ENCODE assay signal across 25 cellular contexts in the genomic region with DNA sequence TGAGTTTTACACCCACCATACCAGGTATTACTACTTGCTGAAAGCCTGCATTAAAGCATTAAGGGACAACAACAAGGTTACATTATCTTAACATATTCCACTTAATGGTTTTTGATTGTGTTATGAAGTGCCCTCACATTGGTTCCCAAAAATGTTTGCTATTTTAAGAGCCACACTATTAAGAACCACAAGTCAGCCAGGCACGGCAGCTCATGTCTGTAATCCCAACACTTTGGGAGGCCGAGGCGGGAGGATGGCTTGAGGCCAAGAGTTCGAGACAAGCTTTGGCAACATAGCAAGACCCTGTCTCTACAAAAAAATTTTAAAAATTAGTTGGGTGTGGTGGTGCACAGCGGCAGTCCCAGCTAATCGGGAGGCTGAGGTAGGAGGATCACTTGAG. TPM values are rescaled to one million over a fixed set of nuclear protein-coding genes. Genes with fewer than 3 reads are reported as not detected.
DNase-seq lines count a peak whose midpoint lies in the region; ATAC-seq and TF ChIP-seq lines count a peak whose summit lies in the region.
"Had no signal": no experiment of that assay in that cellular context is flagged by ENCODE, and none has a peak within 500 bp of the region (broad histone marks: within the 10 kb centered on the region; RNA-seq: fewer than 3 reads in every experiment).

No MANE protein-coding gene starts in this region.

- H3K27me3 Mint-ChIP-seq in activated naive CD4-positive, alpha-beta T cell treated with anti-CD3 and anti-CD28 coated beads, Interleukin-2, amount 10 ng/mL, durations not matched to agents 7 days and 5 days = no peaks in the 10 kb centered on the region
- H3K27me3 Mint-ChIP-seq in activated naive CD4-positive, alpha-beta T cell treated with anti-CD3 and anti-CD28 coated beads for 36 hours (ENCODE audit: low read depth) = no peaks in the 10 kb centered on the region
- H3K27me3 Mint-ChIP-seq in activated naive CD8-positive, alpha-beta T cell treated with anti-CD3 and anti-CD28 coated beads, Interleukin-2, amount 10 ng/mL, durations not matched to agents 7 days and 5 days = no peaks in the 10 kb centered on the region
- H3K27me3 Mint-ChIP-seq: stimulated activated naive CD8-positive, alpha-beta T cell treated with anti-CD3 and anti-CD28 coated beads, Interleukin-15, Interleukin-2, amounts not matched to agents 100 ng/mL and 50 ng/mL, for 24 hours had no signal

- H3K36me3 ChIP-seq in KMS-11 (ENCODE audit: insufficient read depth) = no peaks in the 10 kb centered on the region
- H3K36me3 ChIP-seq: pancreas, tibial artery had no signal

- H3K4me1 Mint-ChIP-seq in activated naive CD4-positive, alpha-beta T cell treated with anti-CD3 and anti-CD28 coated beads, Interleukin-2, amount 10 ng/mL, durations not matched to agents 7 days and 5 days = peaks cover 64% of the 10 kb centered on the region
- H3K4me1 Mint-ChIP-seq in activated naive CD4-positive, alpha-beta T cell treated with anti-CD3 and anti-CD28 coated beads for 36 hours (ENCODE audit: low read depth) = peaks cover 35% of the 10 kb centered on the region
- H3K4me1 Mint-ChIP-seq in activated naive CD8-positive, alpha-beta T cell treated with anti-CD3 and anti-CD28 coated beads, Interleukin-2, amount 10 ng/mL, durations not matched to agents 7 days and 5 days = peaks cover 46% of the 10 kb centered on the region

- peak overlapping the region; percentile 97; the same call in 1 of the 2 replicates for H3K4me2 ChIP-seq in KMS-11

- peak overlapping the region; percentile 86 for H3K27ac Mint-ChIP-seq in activated naive CD4-positive, alpha-beta T cell treated with anti-CD3 and anti-CD28 coated beads, Interleukin-2, amount 10 ng/mL, durations not matched to agents 7 days and 5 days
- H3K27ac Mint-ChIP-seq in activated naive CD4-positive, alpha-beta T cell treated with anti-CD3 and anti-CD28 coated beads for 36 hours = no peak overlapping the region
- peak overlapping the region; percentile 74 for H3K27ac Mint-ChIP-seq in activated naive CD8-positive, alpha-beta T cell treated with anti-CD3 and anti-CD28 coated beads, Interleukin-2, amount 10 ng/mL, durations not matched to agents 7 days and 5 days
- H3K27ac Mint-ChIP-seq: nephron progenitor cell; stimulated activated naive CD8-positive, alpha-beta T cell treated with anti-CD3 and anti-CD28 coated beads, Interleukin-15, Interleukin-2, amounts not matched to agents 100 ng/mL and 50 ng/mL, for 24 hours had no signal

- peak overlapping the region; percentile 86 for H3K27ac ChIP-seq in KMS-11
- H3K27ac ChIP-seq: body of pancreas, foreskin keratinocyte, pancreas had no signal

- no peak for TF ChIP-seq CTCF in KMS-11 (conservative IDR thresholded peaks at IDR 0.05; ENCODE audit: low read depth, low read length)

- H3K4me3 Mint-ChIP-seq in activated naive CD4-positive, alpha-beta T cell treated with anti-CD3 and anti-CD28 coated beads, Interleukin-2, amount 10 ng/mL, durations not matched to agents 7 days and 5 days = no peak overlapping the region
- H3K4me3 Mint-ChIP-seq in activated naive CD4-positive, alpha-beta T cell treated with anti-CD3 and anti-CD28 coated beads for 36 hours = no peak overlapping the region
- no peak overlapping the region for H3K4me3 Mint-ChIP-seq in activated naive CD8-positive, alpha-beta T cell treated with anti-CD3 and anti-CD28 coated beads, Interleukin-2, amount 10 ng/mL, durations not matched to agents 7 days and 5 days
- H3K4me3 Mint-ChIP-seq: nephron progenitor cell; stimulated activated naive CD8-positive, alpha-beta T cell treated with anti-CD3 and anti-CD28 coated beads, Interleukin-15, Interleukin-2, amounts not matched to agents 100 ng/mL and 50 ng/mL, for 24 hours had no signal

- no peaks in the 10 kb centered on the region for H4K20me1 ChIP-seq in KMS-11 (ENCODE audit: insufficient read depth)

- peaks cover 86% of the 10 kb centered on the region for H3K4me1 ChIP-seq in KMS-11 (ENCODE audit: low read depth, poor library complexity, severe bottlenecking)

- H3K4me3 ChIP-seq in KMS-11 (IDR thresholded peaks at IDR 0.05; ENCODE audit: insufficient read depth, low read depth, low read length) = no peak overlapping the region
- H3K4me3 ChIP-seq: body of pancreas, pancreas, tibial artery had no signal

- H3K9me3 Mint-ChIP-seq in activated naive CD4-positive, alpha-beta T cell treated with anti-CD3 and anti-CD28 coated beads, Interleukin-2, amount 10 ng/mL, durations not matched to agents 7 days and 5 days = no peaks in the 10 kb centered on the region
- no peaks in the 10 kb centered on the region for H3K9me3 Mint-ChIP-seq in activated naive CD4-positive, alpha-beta T cell treated with anti-CD3 and anti-CD28 coated beads for 36 hours
- H3K9me3 Mint-ChIP-seq in activated naive CD8-positive, alpha-beta T cell treated with anti-CD3 and anti-CD28 coated beads, Interleukin-2, amount 10 ng/mL, durations not matched to agents 7 days and 5 days = no peaks in the 10 kb centered on the region
- H3K9me3 Mint-ChIP-seq: nephron progenitor cell; stimulated activated naive CD8-positive, alpha-beta T cell treated with anti-CD3 and anti-CD28 coated beads, Interleukin-15, Interleukin-2, amounts not matched to agents 100 ng/mL and 50 ng/mL, for 24 hours had no signal

- POLR2A ChIA-PET in activated naive CD8-positive, alpha-beta T cell treated with anti-CD3 and anti-CD28 coated beads, Interleukin-2, amount 10 ng/mL, durations not matched to agents 7 days and 5 days (lab: Charles Lee) = interaction anchor here (0.6 to 1.2 kb wide), 2 partner anchors 60 to 252 kb away, joined by 3 read pairs; no protein-coding TSS in a partner anchor

- intact Hi-C loops in activated naive CD4-positive, alpha-beta T cell treated with anti-CD3 and anti-CD28 coated beads for 36 hours (cut with micrococcal nuclease) = no loop called here
- intact Hi-C loops in posterior vena cava (cut with DNase I) = no loop called here

- no peak overlapping the region; the same call in 1 of the 2 replicates for H3K9ac ChIP-seq in KMS-11

- peaks cover 53% of the 10 kb centered on the region for H3K36me3 Mint-ChIP-seq in activated naive CD4-positive, alpha-beta T cell treated with anti-CD3 and anti-CD28 coated beads, Interleukin-2, amount 10 ng/mL, durations not matched to agents 7 days and 5 days
- no peaks in the 10 kb centered on the region for H3K36me3 Mint-ChIP-seq in activated naive CD4-positive, alpha-beta T cell treated with anti-CD3 and anti-CD28 coated beads for 36 hours (ENCODE audit: low read depth)
- peaks cover 21% of the 10 kb centered on the region for H3K36me3 Mint-ChIP-seq in activated naive CD8-positive, alpha-beta T cell treated with anti-CD3 and anti-CD28 coated beads, Interleukin-2, amount 10 ng/mL, durations not matched to agents 7 days and 5 days

- DNase-seq in activated naive CD4-positive, alpha-beta T cell treated with anti-CD3 and anti-CD28 coated beads, Interleukin-2, amount 10 ng/mL, durations not matched to agents 7 days and 5 days = no peak
- DNase-seq in activated naive CD4-positive, alpha-beta T cell treated with anti-CD3 and anti-CD28 coated beads for 36 hours = no peak
- no peak for DNase-seq in activated naive CD8-positive, alpha-beta T cell treated with anti-CD3 and anti-CD28 coated beads, Interleukin-2, amount 10 ng/mL, durations not matched to agents 7 days and 5 days
- peak; percentile 63 for DNase-seq in posterior vena cava (ENCODE audit: low spot score)
- DNase-seq in NCI-H82 treated with DMSO at 0.1 percent for 48 hours (lab: John Stamatoyannopoulos, UW; ENCODE audit: unreplicated experiment) = no peak
- DNase-seq in SKM-1 treated with dmso at 0.1 percent for 144 hours (lab: John Stamatoyannopoulos, UW; ENCODE audit: unreplicated experiment) = no peak
- DNase-seq: body of pancreas; C1 segment of cervical spinal cord; effector CD4-positive, alpha-beta T cell; EL; foreskin keratinocyte; NCI-H1048; NCI-H187; NCI-H82; nephron progenitor cell; pancreas; tibial artery had no signal

- no peak overlapping the region for H2AFZ ChIP-seq in KMS-11 (ENCODE audit: low read depth)

- no peaks in the 10 kb centered on the region for H3K27me3 ChIP-seq in KMS-11 (ENCODE audit: insufficient read depth, low read depth)
- H3K27me3 ChIP-seq: body of pancreas, foreskin keratinocyte, pancreas, tibial artery had no signal

- peaks cover 33% of the 10 kb centered on the region; the same call in 1 of the 2 replicates for H3K79me2 ChIP-seq in KMS-11 (ENCODE audit: insufficient read depth, low read depth)

- no peak for ATAC-seq in activated naive CD8-positive, alpha-beta T cell treated with anti-CD3 and anti-CD28 coated beads, Interleukin-2, amount 10 ng/mL, durations not matched to agents 7 days and 5 days (ENCODE audit: low read depth)
- no peak for ATAC-seq in GM21390 (IDR thresholded peaks at IDR 0.05; ENCODE audit: unreplicated experiment)
- ATAC-seq: activated CD4-positive, CD25-positive, alpha-beta regulatory T cell treated with anti-CD3 and anti-CD28 coated beads, Interleukin-2, amount 50 U/mL, for 24 hours; body of pancreas; foreskin keratinocyte; HCT116; left lobe of liver; pancreas; right cardiac atrium had no signal

- CTCF ChIA-PET in activated naive CD4-positive, alpha-beta T cell treated with anti-CD3 and anti-CD28 coated beads, Interleukin-2, amount 10 ng/mL, durations not matched to agents 7 days and 5 days (lab: Charles Lee) = interaction anchor here (1.1 to 3.7 kb wide), 4 partner anchors 26 to 34 kb away, joined by 3 to 20 read pairs (median 8); partner anchors contain the start of gene ATXN1
- CTCF ChIA-PET in activated naive CD4-positive, alpha-beta T cell treated with anti-CD3 and anti-CD28 coated beads for 36 hours (lab: Charles Lee) = interaction anchor here (0.6 to 1.5 kb wide), 5 partner anchors 16 to 406 kb away, joined by 3 to 4 read pairs (median 4); no protein-coding TSS in a partner anchor

RNA-seq across cellular contexts. Expression of gene ATXN1, which starts 28.2 kb away (rescaled TPM):
- total RNA-seq in activated naive CD4-positive, alpha-beta T cell treated with anti-CD3 and anti-CD28 coated beads for 36 hours = 10 to 100 TPM in 1 of 2 experiments, 1 to 10 TPM in 1; 9.4 to 12.7 TPM
- 10 to 100 TPM; 63.6 to 67.2 TPM for total RNA-seq in activated naive CD8-positive, alpha-beta T cell treated with anti-CD3 and anti-CD28 coated beads, Interleukin-2, amount 10 ng/mL, durations not matched to agents 7 days and 5 days
- total RNA-seq in posterior vena cava = 10 to 100 TPM; 63.1 to 72.2 TPM
- total RNA-seq: OCI-LY7 had no signal

Comparison
In these comparisons a context has a peak if more than half of its experiments do, and no peak if none do; other contexts are left out.
1. RNA of gene ATXN1, which starts 28.2 kb away (total RNA-seq): 63.1 to 72.2 TPM in posterior vena cava and 63.6 to 67.2 TPM in activated naive CD8-positive, alpha-beta T cell treated with anti-CD3 and anti-CD28 coated beads, Interleukin-2, amount 10 ng/mL, durations not matched to agents 7 days and 5 days; 9.4 to 12.7 TPM in activated naive CD4-positive, alpha-beta T cell treated with anti-CD3 and anti-CD28 coated beads for 36 hours; every median in the first group is over 4 times any median in the second.